ENCODE assay signal across 1 cellular context in the genomic region with DNA sequence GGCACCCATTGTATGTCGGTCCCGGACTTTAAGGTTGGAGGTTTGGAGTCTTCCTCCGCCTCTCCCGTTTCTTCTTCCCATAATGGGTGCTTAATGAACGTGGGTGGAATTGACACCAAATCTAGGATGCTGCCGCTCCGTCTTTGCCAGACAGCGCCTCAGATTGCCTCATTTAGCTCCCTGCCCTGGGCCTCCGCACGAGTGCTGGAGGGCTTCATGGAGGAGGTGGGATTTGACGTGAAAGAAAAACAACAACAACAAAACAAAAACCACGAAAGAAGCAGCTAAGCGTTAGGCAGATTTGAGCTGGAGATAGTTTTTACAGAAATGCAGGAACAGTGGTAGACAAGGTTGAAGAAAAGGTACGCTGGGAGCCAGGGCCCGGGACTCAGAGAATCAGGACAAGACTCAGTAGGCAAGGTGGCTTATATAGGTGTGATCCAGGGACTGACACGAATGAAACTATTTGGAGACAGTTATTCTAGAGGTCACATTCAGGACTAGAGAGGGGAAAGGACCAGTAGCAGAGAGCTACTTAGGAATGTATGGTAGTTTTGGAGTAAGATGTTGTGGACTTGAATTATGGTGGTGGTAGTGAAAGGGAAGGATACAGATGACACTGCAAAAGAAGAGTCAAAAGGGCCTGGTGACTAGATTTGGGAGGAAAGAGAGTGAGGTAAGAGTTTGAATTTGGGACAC.
TF ChIP-seq lines count a peak whose summit lies in the region.

No MANE protein-coding gene starts in this region.

TF ChIP-seq in K562, 482 proteins besides CTCF, POLR2A, EP300 and RAD21 (continued from another document):
- TF ChIP-seq ZNF717 (CRISPR knock-in tag; IDR thresholded peaks at IDR 0.05): no peak
- no peak for TF ChIP-seq ZNF175 (CRISPR knock-in tag; IDR thresholded peaks at IDR 0.05; ENCODE audit: low read depth)
- no peak for TF ChIP-seq PML (IDR thresholded peaks at IDR 0.05; ENCODE audit: low read length)
- TF ChIP-seq, protein P1, sequence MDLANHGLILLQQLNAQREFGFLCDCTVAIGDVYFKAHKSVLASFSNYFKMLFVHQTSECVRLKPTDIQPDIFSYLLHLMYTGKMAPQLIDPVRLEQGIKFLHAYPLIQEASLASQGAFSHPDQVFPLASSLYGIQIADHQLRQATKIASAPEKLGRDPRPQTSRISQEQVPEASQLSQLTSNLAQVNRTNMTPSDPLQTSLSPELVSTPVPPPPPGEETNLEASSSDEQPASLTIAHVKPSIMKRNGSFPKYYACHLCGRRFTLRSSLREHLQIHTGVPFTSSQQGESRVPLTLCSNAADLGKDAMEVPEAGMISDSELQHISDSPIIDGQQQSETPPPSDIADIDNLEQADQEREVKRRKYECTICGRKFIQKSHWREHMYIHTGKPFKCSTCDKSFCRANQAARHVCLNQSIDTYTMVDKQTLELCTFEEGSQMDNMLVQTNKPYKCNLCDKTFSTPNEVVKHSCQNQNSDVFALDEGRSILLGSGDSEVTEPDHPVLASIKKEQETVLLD (IDR thresholded peaks at IDR 0.05): no peak
- TF ChIP-seq NUFIP1 (IDR thresholded peaks at IDR 0.05; ENCODE audit: partially characterized antibody): no peak
- TF ChIP-seq, protein P2, sequence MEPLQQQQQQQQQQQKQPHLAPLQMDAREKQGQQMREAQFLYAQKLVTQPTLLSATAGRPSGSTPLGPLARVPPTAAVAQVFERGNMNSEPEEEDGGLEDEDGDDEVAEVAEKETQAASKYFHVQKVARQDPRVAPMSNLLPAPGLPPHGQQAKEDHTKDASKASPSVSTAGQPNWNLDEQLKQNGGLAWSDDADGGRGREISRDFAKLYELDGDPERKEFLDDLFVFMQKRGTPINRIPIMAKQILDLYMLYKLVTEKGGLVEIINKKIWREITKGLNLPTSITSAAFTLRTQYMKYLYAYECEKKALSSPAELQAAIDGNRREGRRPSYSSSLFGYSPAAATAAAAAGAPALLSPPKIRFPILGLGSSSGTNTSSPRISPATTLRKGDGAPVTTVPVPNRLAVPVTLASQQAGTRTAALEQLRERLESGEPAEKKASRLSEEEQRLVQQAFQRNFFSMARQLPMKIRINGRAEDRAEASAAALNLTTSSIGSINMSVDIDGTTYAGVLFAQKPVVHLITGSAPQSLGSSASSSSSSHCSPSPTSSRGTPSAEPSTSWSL (CRISPR knock-in tag; IDR thresholded peaks at IDR 0.05; ENCODE audit: borderline replicate concordance): no peak
- TF ChIP-seq ZNF316 (IDR thresholded peaks at IDR 0.05): 0 out of 2 replicates have a peak, but pooled peaks have one; percentile 26
- no peak for TF ChIP-seq ZFP1 (CRISPR knock-in tag; IDR thresholded peaks at IDR 0.05)
- TF ChIP-seq, protein P3, sequence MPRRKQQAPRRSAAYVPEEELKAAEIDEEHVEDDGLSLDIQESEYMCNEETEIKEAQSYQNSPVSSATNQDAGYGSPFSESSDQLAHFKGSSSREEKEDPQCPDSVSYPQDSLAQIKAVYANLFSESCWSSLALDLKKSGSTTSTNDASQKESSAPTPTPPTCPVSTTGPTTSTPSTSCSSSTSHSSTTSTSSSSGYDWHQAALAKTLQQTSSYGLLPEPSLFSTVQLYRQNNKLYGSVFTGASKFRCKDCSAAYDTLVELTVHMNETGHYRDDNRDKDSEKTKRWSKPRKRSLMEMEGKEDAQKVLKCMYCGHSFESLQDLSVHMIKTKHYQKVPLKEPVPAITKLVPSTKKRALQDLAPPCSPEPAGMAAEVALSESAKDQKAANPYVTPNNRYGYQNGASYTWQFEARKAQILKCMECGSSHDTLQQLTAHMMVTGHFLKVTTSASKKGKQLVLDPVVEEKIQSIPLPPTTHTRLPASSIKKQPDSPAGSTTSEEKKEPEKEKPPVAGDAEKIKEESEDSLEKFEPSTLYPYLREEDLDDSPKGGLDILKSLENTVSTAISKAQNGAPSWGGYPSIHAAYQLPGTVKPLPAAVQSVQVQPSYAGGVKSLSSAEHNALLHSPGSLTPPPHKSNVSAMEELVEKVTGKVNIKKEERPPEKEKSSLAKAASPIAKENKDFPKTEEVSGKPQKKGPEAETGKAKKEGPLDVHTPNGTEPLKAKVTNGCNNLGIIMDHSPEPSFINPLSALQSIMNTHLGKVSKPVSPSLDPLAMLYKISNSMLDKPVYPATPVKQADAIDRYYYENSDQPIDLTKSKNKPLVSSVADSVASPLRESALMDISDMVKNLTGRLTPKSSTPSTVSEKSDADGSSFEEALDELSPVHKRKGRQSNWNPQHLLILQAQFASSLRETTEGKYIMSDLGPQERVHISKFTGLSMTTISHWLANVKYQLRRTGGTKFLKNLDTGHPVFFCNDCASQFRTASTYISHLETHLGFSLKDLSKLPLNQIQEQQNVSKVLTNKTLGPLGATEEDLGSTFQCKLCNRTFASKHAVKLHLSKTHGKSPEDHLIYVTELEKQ (CRISPR knock-in tag; IDR thresholded peaks at IDR 0.05): no peak
- no peak for TF ChIP-seq ARHGAP35 (IDR thresholded peaks at IDR 0.05; ENCODE audit: partially characterized antibody)
- TF ChIP-seq, protein P4, sequence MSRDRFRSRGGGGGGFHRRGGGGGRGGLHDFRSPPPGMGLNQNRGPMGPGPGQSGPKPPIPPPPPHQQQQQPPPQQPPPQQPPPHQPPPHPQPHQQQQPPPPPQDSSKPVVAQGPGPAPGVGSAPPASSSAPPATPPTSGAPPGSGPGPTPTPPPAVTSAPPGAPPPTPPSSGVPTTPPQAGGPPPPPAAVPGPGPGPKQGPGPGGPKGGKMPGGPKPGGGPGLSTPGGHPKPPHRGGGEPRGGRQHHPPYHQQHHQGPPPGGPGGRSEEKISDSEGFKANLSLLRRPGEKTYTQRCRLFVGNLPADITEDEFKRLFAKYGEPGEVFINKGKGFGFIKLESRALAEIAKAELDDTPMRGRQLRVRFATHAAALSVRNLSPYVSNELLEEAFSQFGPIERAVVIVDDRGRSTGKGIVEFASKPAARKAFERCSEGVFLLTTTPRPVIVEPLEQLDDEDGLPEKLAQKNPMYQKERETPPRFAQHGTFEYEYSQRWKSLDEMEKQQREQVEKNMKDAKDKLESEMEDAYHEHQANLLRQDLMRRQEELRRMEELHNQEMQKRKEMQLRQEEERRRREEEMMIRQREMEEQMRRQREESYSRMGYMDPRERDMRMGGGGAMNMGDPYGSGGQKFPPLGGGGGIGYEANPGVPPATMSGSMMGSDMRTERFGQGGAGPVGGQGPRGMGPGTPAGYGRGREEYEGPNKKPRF (IDR thresholded peaks at IDR 0.05; ENCODE audit: low read depth, low read length): no peak
- no peak for TF ChIP-seq CXXC5 (CRISPR knock-in tag; IDR thresholded peaks at IDR 0.05)
- no peak for TF ChIP-seq BRF1 (IDR thresholded peaks at IDR 0.05; ENCODE audit: borderline replicate concordance, extremely low read depth, insufficient read length)
- no peak for TF ChIP-seq U2AF2 (optimal IDR thresholded peaks at IDR 0.05; ENCODE audit: low read depth, low read length)
- no peak for TF ChIP-seq MTA1 (IDR thresholded peaks at IDR 0.05; ENCODE audit: borderline replicate concordance)
- peak; percentile 82 for TF ChIP-seq HDAC2 (IDR thresholded peaks at IDR 0.05)
- TF ChIP-seq, protein P5, sequence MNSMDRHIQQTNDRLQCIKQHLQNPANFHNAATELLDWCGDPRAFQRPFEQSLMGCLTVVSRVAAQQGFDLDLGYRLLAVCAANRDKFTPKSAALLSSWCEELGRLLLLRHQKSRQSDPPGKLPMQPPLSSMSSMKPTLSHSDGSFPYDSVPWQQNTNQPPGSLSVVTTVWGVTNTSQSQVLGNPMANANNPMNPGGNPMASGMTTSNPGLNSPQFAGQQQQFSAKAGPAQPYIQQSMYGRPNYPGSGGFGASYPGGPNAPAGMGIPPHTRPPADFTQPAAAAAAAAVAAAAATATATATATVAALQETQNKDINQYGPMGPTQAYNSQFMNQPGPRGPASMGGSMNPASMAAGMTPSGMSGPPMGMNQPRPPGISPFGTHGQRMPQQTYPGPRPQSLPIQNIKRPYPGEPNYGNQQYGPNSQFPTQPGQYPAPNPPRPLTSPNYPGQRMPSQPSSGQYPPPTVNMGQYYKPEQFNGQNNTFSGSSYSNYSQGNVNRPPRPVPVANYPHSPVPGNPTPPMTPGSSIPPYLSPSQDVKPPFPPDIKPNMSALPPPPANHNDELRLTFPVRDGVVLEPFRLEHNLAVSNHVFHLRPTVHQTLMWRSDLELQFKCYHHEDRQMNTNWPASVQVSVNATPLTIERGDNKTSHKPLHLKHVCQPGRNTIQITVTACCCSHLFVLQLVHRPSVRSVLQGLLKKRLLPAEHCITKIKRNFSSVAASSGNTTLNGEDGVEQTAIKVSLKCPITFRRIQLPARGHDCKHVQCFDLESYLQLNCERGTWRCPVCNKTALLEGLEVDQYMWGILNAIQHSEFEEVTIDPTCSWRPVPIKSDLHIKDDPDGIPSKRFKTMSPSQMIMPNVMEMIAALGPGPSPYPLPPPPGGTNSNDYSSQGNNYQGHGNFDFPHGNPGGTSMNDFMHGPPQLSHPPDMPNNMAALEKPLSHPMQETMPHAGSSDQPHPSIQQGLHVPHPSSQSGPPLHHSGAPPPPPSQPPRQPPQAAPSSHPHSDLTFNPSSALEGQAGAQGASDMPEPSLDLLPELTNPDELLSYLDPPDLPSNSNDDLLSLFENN (IDR thresholded peaks at IDR 0.05; ENCODE audit: low read depth in 2 of 2, low read length in 2 of 2): no peak
- no peak for TF ChIP-seq ZBTB1 (CRISPR knock-in tag; IDR thresholded peaks at IDR 0.05; ENCODE audit: borderline replicate concordance, low read depth)
- TF ChIP-seq STAT5A (IDR thresholded peaks at IDR 0.05; ENCODE audit: borderline replicate concordance, low read length): no peak
- no peak for TF ChIP-seq MCM5 (IDR thresholded peaks at IDR 0.05; ENCODE audit: low read depth)
- TF ChIP-seq, protein P6, sequence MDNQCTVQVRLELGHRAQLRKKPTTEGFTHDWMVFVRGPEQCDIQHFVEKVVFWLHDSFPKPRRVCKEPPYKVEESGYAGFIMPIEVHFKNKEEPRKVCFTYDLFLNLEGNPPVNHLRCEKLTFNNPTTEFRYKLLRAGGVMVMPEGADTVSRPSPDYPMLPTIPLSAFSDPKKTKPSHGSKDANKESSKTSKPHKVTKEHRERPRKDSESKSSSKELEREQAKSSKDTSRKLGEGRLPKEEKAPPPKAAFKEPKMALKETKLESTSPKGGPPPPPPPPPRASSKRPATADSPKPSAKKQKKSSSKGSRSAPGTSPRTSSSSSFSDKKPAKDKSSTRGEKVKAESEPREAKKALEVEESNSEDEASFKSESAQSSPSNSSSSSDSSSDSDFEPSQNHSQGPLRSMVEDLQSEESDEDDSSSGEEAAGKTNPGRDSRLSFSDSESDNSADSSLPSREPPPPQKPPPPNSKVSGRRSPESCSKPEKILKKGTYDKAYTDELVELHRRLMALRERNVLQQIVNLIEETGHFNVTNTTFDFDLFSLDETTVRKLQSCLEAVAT (IDR thresholded peaks at IDR 0.05): no peak
- no peak for TF ChIP-seq SPI1 (IDR thresholded peaks at IDR 0.05; ENCODE audit: borderline replicate concordance, low read depth, low read length)
- TF ChIP-seq THRAP3 (IDR thresholded peaks at IDR 0.05; ENCODE audit: borderline replicate concordance): no peak
- peak; percentile 84 for TF ChIP-seq RBM25 (IDR thresholded peaks at IDR 0.05; ENCODE audit: low read depth, low read length, severe bottlenecking)
- TF ChIP-seq, protein P7, sequence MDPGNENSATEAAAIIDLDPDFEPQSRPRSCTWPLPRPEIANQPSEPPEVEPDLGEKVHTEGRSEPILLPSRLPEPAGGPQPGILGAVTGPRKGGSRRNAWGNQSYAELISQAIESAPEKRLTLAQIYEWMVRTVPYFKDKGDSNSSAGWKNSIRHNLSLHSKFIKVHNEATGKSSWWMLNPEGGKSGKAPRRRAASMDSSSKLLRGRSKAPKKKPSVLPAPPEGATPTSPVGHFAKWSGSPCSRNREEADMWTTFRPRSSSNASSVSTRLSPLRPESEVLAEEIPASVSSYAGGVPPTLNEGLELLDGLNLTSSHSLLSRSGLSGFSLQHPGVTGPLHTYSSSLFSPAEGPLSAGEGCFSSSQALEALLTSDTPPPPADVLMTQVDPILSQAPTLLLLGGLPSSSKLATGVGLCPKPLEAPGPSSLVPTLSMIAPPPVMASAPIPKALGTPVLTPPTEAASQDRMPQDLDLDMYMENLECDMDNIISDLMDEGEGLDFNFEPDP (CRISPR knock-in tag; IDR thresholded peaks at IDR 0.05): no peak
- TF ChIP-seq, protein P8, sequence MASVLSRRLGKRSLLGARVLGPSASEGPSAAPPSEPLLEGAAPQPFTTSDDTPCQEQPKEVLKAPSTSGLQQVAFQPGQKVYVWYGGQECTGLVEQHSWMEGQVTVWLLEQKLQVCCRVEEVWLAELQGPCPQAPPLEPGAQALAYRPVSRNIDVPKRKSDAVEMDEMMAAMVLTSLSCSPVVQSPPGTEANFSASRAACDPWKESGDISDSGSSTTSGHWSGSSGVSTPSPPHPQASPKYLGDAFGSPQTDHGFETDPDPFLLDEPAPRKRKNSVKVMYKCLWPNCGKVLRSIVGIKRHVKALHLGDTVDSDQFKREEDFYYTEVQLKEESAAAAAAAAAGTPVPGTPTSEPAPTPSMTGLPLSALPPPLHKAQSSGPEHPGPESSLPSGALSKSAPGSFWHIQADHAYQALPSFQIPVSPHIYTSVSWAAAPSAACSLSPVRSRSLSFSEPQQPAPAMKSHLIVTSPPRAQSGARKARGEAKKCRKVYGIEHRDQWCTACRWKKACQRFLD (CRISPR knock-in tag; IDR thresholded peaks at IDR 0.05): no peak
